In the genomic region with DNA sequence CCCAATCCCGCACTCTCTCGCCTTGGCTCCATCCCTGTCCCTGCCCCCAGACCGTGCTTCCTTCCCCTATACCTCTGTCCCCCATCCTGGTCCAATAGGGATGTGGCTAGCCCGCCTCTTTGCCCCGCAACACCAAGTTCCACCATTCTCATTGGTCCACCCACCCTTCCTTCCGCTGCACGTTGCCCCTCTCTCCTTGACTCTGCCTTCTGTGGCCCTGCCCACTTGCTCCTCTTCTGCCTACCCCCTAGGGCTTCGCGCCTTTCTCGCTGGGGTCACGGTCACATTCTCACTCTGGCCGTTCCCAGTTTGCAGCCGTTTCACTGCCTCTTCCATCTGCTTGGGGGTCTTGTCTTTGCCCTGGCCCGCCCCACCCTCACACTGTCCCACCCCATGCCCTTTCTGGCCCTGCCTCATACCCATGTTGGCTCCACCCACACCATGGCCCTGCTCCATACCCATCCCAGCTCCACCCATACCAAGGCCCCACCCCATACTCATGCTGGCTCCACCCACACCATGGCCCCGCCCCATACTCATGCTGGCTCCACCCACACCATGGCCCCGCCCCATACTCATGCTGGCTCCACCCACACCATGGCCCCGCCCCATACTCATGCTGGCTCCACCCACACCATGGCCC, we compare ENCODE assay signal across 14 cellular contexts. TPM values are rescaled to one million over a fixed set of nuclear protein-coding genes. Genes with fewer than 3 reads are reported as not detected.
DNase-seq lines count a peak whose midpoint lies in the region; ATAC-seq and TF ChIP-seq lines count a peak whose summit lies in the region.
"Had no signal": no experiment of that assay in that cellular context is flagged by ENCODE, and none has a peak within 500 bp of the region (broad histone marks: within the 10 kb centered on the region; RNA-seq: fewer than 3 reads in every experiment).

No MANE protein-coding gene starts in this region.

- H3K4me3 ChIP-seq in iPS-15b (ENCODE audit: low read depth, low read length) (peak overlapping the region; percentile 37), mucosa of descending colon (no peak overlapping the region)
- H3K4me3 ChIP-seq: lung, thoracic aorta had no signal

- peaks cover 5% of the 10 kb centered on the region for H3K36me3 Mint-ChIP-seq in activated CD4-positive, alpha-beta T cell treated with anti-CD3 and anti-CD28 coated beads for 36 hours (ENCODE audit: low read depth)
- H3K36me3 Mint-ChIP-seq in activated CD4-positive, alpha-beta T cell treated with anti-CD3 and anti-CD28 coated beads, Interleukin-2, amount 10 ng/mL, durations not matched to agents 7 days and 5 days (ENCODE audit: low read depth): peaks cover 29% of the 10 kb centered on the region

- peak; percentile 25 for ATAC-seq in activated CD4-positive, alpha-beta T cell treated with anti-CD3 and anti-CD28 coated beads for 36 hours
- ATAC-seq in mucosa of descending colon: no peak
- no peak for ATAC-seq in left lobe of liver

- H3K4me1 ChIP-seq in iPS-15b (ENCODE audit: control insufficient read depth, insufficient read depth, low read length) (peaks cover 8% of the 10 kb centered on the region), mucosa of descending colon (ENCODE audit: low read depth) (peaks cover 29% of the 10 kb centered on the region)

- peaks cover under 1% of the 10 kb centered on the region for H3K9me3 Mint-ChIP-seq in activated CD4-positive, alpha-beta T cell treated with anti-CD3 and anti-CD28 coated beads for 36 hours (ENCODE audit: low read depth)
- H3K9me3 Mint-ChIP-seq in activated CD4-positive, alpha-beta T cell treated with anti-CD3 and anti-CD28 coated beads, Interleukin-2, amount 10 ng/mL, durations not matched to agents 7 days and 5 days: peaks cover under 1% of the 10 kb centered on the region

- intact Hi-C loops in activated CD4-positive, alpha-beta T cell treated with anti-CD3 and anti-CD28 coated beads for 36 hours (cut with DNase I, micrococcal nuclease): loop anchor here in 1 of 2 experiments (1.0 to 10.0 kb wide), 4 partner anchors 20 to 792 kb away; no protein-coding TSS in a partner anchor
- intact Hi-C loops in mucosa of descending colon (cut with DNase I, micrococcal nuclease): no loop called here

- H3K9me3 ChIP-seq in iPS-15b (ENCODE audit: control insufficient read depth, insufficient read depth, low read length) (no peaks in the 10 kb centered on the region), mucosa of descending colon (peaks cover 11% of the 10 kb centered on the region)

- H3K27me3 ChIP-seq in iPS-15b (ENCODE audit: control insufficient read depth, insufficient read depth, low read length): peaks cover 3% of the 10 kb centered on the region

- no peak for TF ChIP-seq CTCF in mucosa of descending colon (IDR thresholded peaks at IDR 0.05)

- peak overlapping the region; percentile 47 for H3K9ac ChIP-seq in iPS-15b (ENCODE audit: low read depth, low read length)

- CTCF ChIA-PET in activated CD4-positive, alpha-beta T cell treated with anti-CD3 and anti-CD28 coated beads for 36 hours (lab: Charles Lee): interaction anchor here (0.5 kb wide), 1 partner anchor 24 kb away, joined by 3 read pairs; no protein-coding TSS in a partner anchor
- CTCF ChIA-PET in activated CD4-positive, alpha-beta T cell treated with anti-CD3 and anti-CD28 coated beads, Interleukin-2, amount 10 ng/mL, durations not matched to agents 7 days and 5 days (lab: Charles Lee): interaction anchor here (0.6 kb wide), 2 partner anchors 17 to 131 kb away, joined by 3 to 4 read pairs; no protein-coding TSS in a partner anchor

- peaks cover 8% of the 10 kb centered on the region for H3K36me3 ChIP-seq in iPS-15b (ENCODE audit: control insufficient read depth, insufficient read depth, low read length)
- H3K36me3 ChIP-seq in mucosa of descending colon (ENCODE audit: low read depth): no peaks in the 10 kb centered on the region
- H3K36me3 ChIP-seq: thoracic aorta had no signal

- H3K27me3 Mint-ChIP-seq in activated CD4-positive, alpha-beta T cell treated with anti-CD3 and anti-CD28 coated beads for 36 hours: no peaks in the 10 kb centered on the region
- no peaks in the 10 kb centered on the region for H3K27me3 Mint-ChIP-seq in activated CD4-positive, alpha-beta T cell treated with anti-CD3 and anti-CD28 coated beads, Interleukin-2, amount 10 ng/mL, durations not matched to agents 7 days and 5 days

- no peak overlapping the region for H3K4me3 Mint-ChIP-seq in activated CD4-positive, alpha-beta T cell treated with anti-CD3 and anti-CD28 coated beads for 36 hours
- H3K4me3 Mint-ChIP-seq in activated CD4-positive, alpha-beta T cell treated with anti-CD3 and anti-CD28 coated beads, Interleukin-2, amount 10 ng/mL, durations not matched to agents 7 days and 5 days: no peak overlapping the region

- no peak for DNase-seq in activated CD4-positive, alpha-beta T cell treated with anti-CD3 and anti-CD28 coated beads for 36 hours
- no peak for DNase-seq in activated CD4-positive, alpha-beta T cell treated with anti-CD3 and anti-CD28 coated beads, Interleukin-2, amount 10 ng/mL, durations not matched to agents 7 days and 5 days
- peak; percentile 67 for DNase-seq in HuH-7 (ENCODE audit: low spot score)
- DNase-seq in mucosa of descending colon: no peak
- DNase-seq in left lobe of liver (ENCODE audit: low spot score): no peak
- DNase-seq: cerebellar nuclear complex, DMS79 treated with DMSO at 0.1 percent for 48 hours, GOT3, NCI-H748 treated with DMSO at 0.1 percent for 48 hours had no signal

- peaks cover 27% of the 10 kb centered on the region for H3K4me1 Mint-ChIP-seq in activated CD4-positive, alpha-beta T cell treated with anti-CD3 and anti-CD28 coated beads for 36 hours
- peaks cover 42% of the 10 kb centered on the region for H3K4me1 Mint-ChIP-seq in activated CD4-positive, alpha-beta T cell treated with anti-CD3 and anti-CD28 coated beads, Interleukin-2, amount 10 ng/mL, durations not matched to agents 7 days and 5 days

- H3K27ac Mint-ChIP-seq in activated CD4-positive, alpha-beta T cell treated with anti-CD3 and anti-CD28 coated beads for 36 hours: no peak overlapping the region
- no peak overlapping the region for H3K27ac Mint-ChIP-seq in activated CD4-positive, alpha-beta T cell treated with anti-CD3 and anti-CD28 coated beads, Interleukin-2, amount 10 ng/mL, durations not matched to agents 7 days and 5 days

- POLR2A ChIA-PET in activated CD4-positive, alpha-beta T cell treated with anti-CD3 and anti-CD28 coated beads for 36 hours (lab: Charles Lee): no interaction called here
- POLR2A ChIA-PET in activated CD4-positive, alpha-beta T cell treated with anti-CD3 and anti-CD28 coated beads, Interleukin-2, amount 10 ng/mL, durations not matched to agents 7 days and 5 days (lab: Charles Lee): no interaction called here

RNA-seq across cellular contexts. Expression of a gene that starts 4.5 kb away (rescaled TPM):
- 100 to 1,000 TPM; 107 to 137 TPM for total RNA-seq in activated CD4-positive, alpha-beta T cell treated with anti-CD3 and anti-CD28 coated beads for 36 hours
- total RNA-seq in activated CD4-positive, alpha-beta T cell treated with anti-CD3 and anti-CD28 coated beads, Interleukin-2, amount 10 ng/mL, durations not matched to agents 7 days and 5 days: 100 to 1,000 TPM; 487 to 570 TPM
- total RNA-seq in mucosa of descending colon (10 to 100 TPM; 33.9 to 64.3 (median 58.8) TPM), left lobe of liver (5.1 TPM)

RNA-seq across cellular contexts. Expression of a gene that starts 22.6 kb away (rescaled TPM):
- total RNA-seq in activated CD4-positive, alpha-beta T cell treated with anti-CD3 and anti-CD28 coated beads for 36 hours: 10 to 100 TPM; 14.4 to 16.9 TPM
- 10 to 100 TPM; 75.9 to 87.5 TPM for total RNA-seq in activated CD4-positive, alpha-beta T cell treated with anti-CD3 and anti-CD28 coated beads, Interleukin-2, amount 10 ng/mL, durations not matched to agents 7 days and 5 days
- total RNA-seq in mucosa of descending colon (10 to 100 TPM; 23.5 to 25.6 (median 25.6) TPM), left lobe of liver (10.4 TPM)

RNA-seq across cellular contexts. Expression of a gene that starts 32.7 kb away (rescaled TPM):
- 100 to 1,000 TPM; 171 to 229 TPM for total RNA-seq in activated CD4-positive, alpha-beta T cell treated with anti-CD3 and anti-CD28 coated beads for 36 hours
- total RNA-seq in activated CD4-positive, alpha-beta T cell treated with anti-CD3 and anti-CD28 coated beads, Interleukin-2, amount 10 ng/mL, durations not matched to agents 7 days and 5 days: 100 to 1,000 TPM; 120 to 133 TPM
- 100 to 1,000 TPM; 108 to 138 (median 133) TPM for total RNA-seq in mucosa of descending colon
- total RNA-seq in left lobe of liver: 143 TPM

RNA-seq across cellular contexts. Expression of a gene that starts 36.1 kb away (rescaled TPM):
- 100 to 1,000 TPM; 108 to 130 TPM for total RNA-seq in activated CD4-positive, alpha-beta T cell treated with anti-CD3 and anti-CD28 coated beads for 36 hours
- 100 to 1,000 TPM; 558 to 580 TPM for total RNA-seq in activated CD4-positive, alpha-beta T cell treated with anti-CD3 and anti-CD28 coated beads, Interleukin-2, amount 10 ng/mL, durations not matched to agents 7 days and 5 days
- total RNA-seq in mucosa of descending colon (10 to 100 TPM; 65.0 to 88.8 (median 84.7) TPM), left lobe of liver (23.2 TPM)

RNA-seq across cellular contexts. Expression of a gene that starts 41.2 kb away (rescaled TPM):
- total RNA-seq in activated CD4-positive, alpha-beta T cell treated with anti-CD3 and anti-CD28 coated beads for 36 hours: not detected
- not detected for total RNA-seq in activated CD4-positive, alpha-beta T cell treated with anti-CD3 and anti-CD28 coated beads, Interleukin-2, amount 10 ng/mL, durations not matched to agents 7 days and 5 days
- total RNA-seq in mucosa of descending colon (not detected), left lobe of liver (not detected)
- total RNA-seq: frontal cortex; lung; T-helper 2 cell treated with Interferon-gamma antibody and Interleukin-4, amounts not matched to agents 100 ng/mL and 5 ng/mL, for 36 hours; thoracic aorta had no signal
